2 cellular contexts compared by ENCODE assay signal in genomic region chr20:22562620-22563019, GRCh38.
TF ChIP-seq lines count a peak whose summit lies in the region.

No MANE protein-coding gene starts in this region.

TF ChIP-seq in GM23338, 12 proteins besides CTCF, POLR2A, EP300 and RAD21:
- no peak for TF ChIP-seq ZNF114 (CRISPR knock-in tag; IDR thresholded peaks at IDR 0.05)
- no peak for TF ChIP-seq REST (IDR thresholded peaks at IDR 0.05; ENCODE audit: unreplicated experiment)
- TF ChIP-seq EZH2phosphoT487 (IDR thresholded peaks at IDR 0.05; ENCODE audit: unreplicated experiment) = no peak

TF ChIP-seq in H1, 55 proteins besides CTCF, POLR2A, EP300 and RAD21:
- TF ChIP-seq RNF2 (IDR thresholded peaks at IDR 0.05; ENCODE audit: borderline replicate concordance, low read depth, low read length, missing control alignments, poor library complexity, severe bottlenecking) (peak; percentile 24), GABPA (IDR thresholded peaks at IDR 0.05; ENCODE audit: borderline replicate concordance, insufficient read depth, low read length) (no peak)
